In the genomic region with DNA sequence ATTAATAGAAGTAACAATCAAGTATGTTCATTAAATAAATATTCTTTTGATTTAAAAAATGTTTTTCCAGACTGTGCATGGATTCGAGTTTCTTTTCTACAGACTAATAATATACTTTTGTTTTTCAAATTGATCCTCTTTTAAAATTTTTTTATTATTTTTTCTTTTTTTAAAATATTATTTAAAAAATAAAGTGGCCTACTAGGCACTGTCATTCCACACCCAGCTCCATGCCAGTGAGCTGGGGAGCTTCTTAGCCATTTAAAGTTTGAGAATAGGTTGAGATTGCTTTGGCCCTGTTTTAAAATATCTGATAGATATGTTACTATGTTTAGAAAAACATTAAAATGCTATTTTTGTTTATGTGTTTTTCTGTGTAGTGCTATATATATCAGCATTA, we compare ENCODE assay signal across 24 cellular contexts. TPM values are rescaled to one million over a fixed set of nuclear protein-coding genes. Genes with fewer than 3 reads are reported as not detected.
"Had no signal": no experiment of that assay in that cellular context is flagged by ENCODE, and none has a peak within 500 bp of the region (broad histone marks: within the 10 kb centered on the region; RNA-seq: fewer than 3 reads in every experiment).

No MANE protein-coding gene starts in this region.

- H3K4me1 Mint-ChIP-seq: naive B cell; naive thymus-derived CD8-positive, alpha-beta T cell had no signal

- H3K27me3 Mint-ChIP-seq: effector memory CD8-positive, alpha-beta T cell; naive B cell; naive thymus-derived CD8-positive, alpha-beta T cell had no signal

- H3K27ac Mint-ChIP-seq: effector memory CD8-positive, alpha-beta T cell; mesothelial cell of epicardium; naive B cell; naive thymus-derived CD8-positive, alpha-beta T cell had no signal

- H3K27ac ChIP-seq: coronary artery, epithelial cell of prostate, esophagus squamous epithelium, gastrocnemius medialis, heart right ventricle, left lung, lower lobe of right lung had no signal

- H3K4me3 Mint-ChIP-seq: effector memory CD8-positive, alpha-beta T cell; mesothelial cell of epicardium; naive B cell; naive thymus-derived CD8-positive, alpha-beta T cell had no signal

- H3K9me3 Mint-ChIP-seq: effector memory CD8-positive, alpha-beta T cell; mesothelial cell of epicardium; naive thymus-derived CD8-positive, alpha-beta T cell had no signal

- H3K27me3 ChIP-seq: esophagus squamous epithelium, gastrocnemius medialis, left lung had no signal

- H3K36me3 Mint-ChIP-seq: mesothelial cell of epicardium; naive B cell; naive thymus-derived CD8-positive, alpha-beta T cell had no signal

- H3K4me3 ChIP-seq: coronary artery, esophagus squamous epithelium, gastrocnemius medialis, heart right ventricle, left lung, lower lobe of right lung, mucosa of descending colon had no signal

- ATAC-seq: effector memory CD8-positive, alpha-beta T cell; esophagus mucosa; gastrocnemius medialis; heart right ventricle; left cardiac atrium; left lung; left ventricle myocardium superior; lower lobe of right lung; mucosa of descending colon; naive thymus-derived CD8-positive, alpha-beta T cell had no signal

- FAIRE-seq: islet of Langerhans, keratinocyte had no signal

- DNase-seq: dermis blood vessel endothelial cell; effector CD8-positive, alpha-beta T cell; effector memory CD8-positive, alpha-beta T cell; erythroblast; esophagus squamous epithelium; foreskin fibroblast; foreskin melanocyte; gastrocnemius medialis; glutamatergic neuron; heart right ventricle; left cardiac atrium; left lung; left ventricle myocardium superior; lower lobe of right lung; mesenchymal stem cell; mucosa of descending colon; naive B cell; naive thymus-derived CD8-positive, alpha-beta T cell had no signal

RNA-seq across cellular contexts. Expression of a gene that starts 12.5 kb away (rescaled TPM):
- total RNA-seq: naive thymus-derived CD8-positive, alpha-beta T cell had no signal
